9 cellular contexts compared by ENCODE assay signal in genomic region chr14:23364164-23364571, GRCh38. TPM values are rescaled to one million over a fixed set of nuclear protein-coding genes. Genes with fewer than 3 reads are reported as not detected.
DNase-seq lines count a peak whose midpoint lies in the region; ATAC-seq and TF ChIP-seq lines count a peak whose summit lies in the region.
"Had no signal": no experiment of that assay in that cellular context is flagged by ENCODE, and none has a peak within 500 bp of the region (broad histone marks: within the 10 kb centered on the region; RNA-seq: fewer than 3 reads in every experiment).

No MANE protein-coding gene starts in this region.

- no peaks in the 10 kb centered on the region for H4K20me1 ChIP-seq in fibroblast of lung (ENCODE audit: control insufficient read depth, extremely low read depth, insufficient read depth, low read length)

- TF ChIP-seq CTCF in RWPE2 (IDR thresholded peaks at IDR 0.05; ENCODE audit: poor library complexity, severe bottlenecking), result no peak
- no peak for TF ChIP-seq CTCF in fibroblast of lung (conservative IDR thresholded peaks at IDR 0.05 in 1 of 2, IDR thresholded peaks at IDR 0.05 in 1 of 2; ENCODE audit: low read depth in 1 of 2, low read length in 2 of 2)

- H3K4me1 ChIP-seq in RWPE2 (ENCODE audit: insufficient read depth, poor library complexity, severe bottlenecking) (peaks cover 6% of the 10 kb centered on the region), fibroblast of lung (ENCODE audit: control insufficient read depth, extremely low read depth, insufficient read depth, low read length) (no peaks in the 10 kb centered on the region)

- no peak overlapping the region for H2AFZ ChIP-seq in fibroblast of lung (ENCODE audit: low read length)

- H3K36me3 ChIP-seq in RWPE2 (ENCODE audit: low read depth), result no peaks in the 10 kb centered on the region; the same call in 1 of the 2 replicates
- H3K36me3 ChIP-seq in fibroblast of lung (ENCODE audit: control insufficient read depth, insufficient read depth, low read length), result no peaks in the 10 kb centered on the region

- peak overlapping the region; percentile 45 for H3K4me3 ChIP-seq in RWPE2 (ENCODE audit: severe bottlenecking)
- peak overlapping the region; percentile 17 to 69 (median 46) for H3K4me3 ChIP-seq in fibroblast of lung (replicated peaks in 1 of 4; ENCODE audit: control extremely low read depth in 1 of 4, insufficient read depth in 1 of 4, low read depth in 3 of 4, low read length in 4 of 4)

- peak overlapping the region; percentile 24 for H3K9ac ChIP-seq in fibroblast of lung (ENCODE audit: insufficient read depth, low read length)

- H3K27ac ChIP-seq in RWPE2 (ENCODE audit: poor library complexity, severe bottlenecking), result no peak overlapping the region
- no peak overlapping the region for H3K27ac ChIP-seq in fibroblast of lung (ENCODE audit: insufficient read depth, low read length)

- H3K27me3 ChIP-seq in RWPE2 (ENCODE audit: insufficient read depth, poor library complexity, severe bottlenecking) (no peaks in the 10 kb centered on the region), fibroblast of lung (ENCODE audit: control insufficient read depth, insufficient read depth, low read length) (peaks cover 20% of the 10 kb centered on the region)

- H3K79me2 ChIP-seq in fibroblast of lung (ENCODE audit: control insufficient read depth, insufficient read depth, low read length), result no peaks in the 10 kb centered on the region

- H3K9me3 ChIP-seq in RWPE2 (ENCODE audit: severe bottlenecking) (no peaks in the 10 kb centered on the region), fibroblast of lung (ENCODE audit: control insufficient read depth, insufficient read depth, low read depth, low read length) (no peaks in the 10 kb centered on the region)

- DNase-seq in RWPE2 (ENCODE audit: low spot score) (peak; percentile 32), fibroblast of lung (ENCODE audit: low read depth in 2 of 2) (peak; percentile 9 to 12), middle frontal gyrus (ENCODE audit: extremely low spot score, low spot score) (peak; percentile 41), ureter (ENCODE audit: low spot score) (peak; percentile 63), T-helper 9 cell (no peak), NCI-H2081 treated with DMSO at 0.1 percent for 48 hours (lab: John Stamatoyannopoulos, UW) (no peak), NCI-H526 treated with DMSO at 0.1 percent for 48 hours (lab: John Stamatoyannopoulos, UW) (no peak)
- DNase-seq: activated CD4-positive, alpha-beta T cell treated with anti-CD3 and anti-CD28 coated beads for 48 hours; immature natural killer cell had no signal

- H3K4me2 ChIP-seq in fibroblast of lung (ENCODE audit: extremely low read depth, insufficient read depth, low read length), result peak overlapping the region; percentile 58

- no peak for ATAC-seq in RWPE2 (ENCODE audit: low read depth)

RNA-seq across cellular contexts. Expression of gene EFS, which starts 0.8 kb away (rescaled TPM):
- 8.5 and 12.2 TPM in 2 replicates for total RNA-seq in fibroblast of lung
- polyA plus RNA-seq in fibroblast of lung, result 2.0 and 2.3 TPM in 2 replicates
- 4.1 and 5.0 TPM in 2 replicates for polyA plus RNA-seq in fibroblast of lung (2012)
- 3.3 and 3.6 TPM in 2 replicates for polyA minus RNA-seq in fibroblast of lung (ENCODE audit: low replicate concordance)
- 25.7 TPM for total RNA-seq in ureter
- polyA plus RNA-seq: immature natural killer cell had no signal

RNA-seq across cellular contexts. Expression of gene IL25, which starts 8.4 kb away (rescaled TPM):
- total RNA-seq in fibroblast of lung, result not detected in 2 replicates
- not detected in 2 replicates for polyA plus RNA-seq in fibroblast of lung
- not detected in 2 replicates for polyA plus RNA-seq in fibroblast of lung (2012)
- polyA minus RNA-seq in fibroblast of lung (ENCODE audit: low replicate concordance), result not detected in 2 replicates
- total RNA-seq in ureter, result not detected
- polyA plus RNA-seq: immature natural killer cell had no signal

RNA-seq across cellular contexts. Expression of gene SLC22A17, which starts 11.5 kb away (rescaled TPM):
- total RNA-seq in fibroblast of lung, result 16.4 and 23.1 TPM in 2 replicates
- polyA plus RNA-seq in fibroblast of lung, result 3.9 and 7.9 TPM in 2 replicates
- 8.3 and 11.3 TPM in 2 replicates for polyA plus RNA-seq in fibroblast of lung (2012)
- 10.2 and 24.7 TPM in 2 replicates for polyA minus RNA-seq in fibroblast of lung (ENCODE audit: low replicate concordance)
- 35.3 TPM for total RNA-seq in ureter

RNA-seq across cellular contexts. Expression of gene CMTM5, which starts 12.7 kb away (rescaled TPM):
- 0.33 and 0.77 TPM in 2 replicates for total RNA-seq in fibroblast of lung
- polyA plus RNA-seq in fibroblast of lung, result 0.08 TPM in 1 of 2 replicates, not detected in the other
- not detected in 2 replicates for polyA plus RNA-seq in fibroblast of lung (2012)
- polyA minus RNA-seq in fibroblast of lung (ENCODE audit: low replicate concordance), result 0.59 TPM in 1 of 2 replicates, not detected in the other
- total RNA-seq in ureter, result 1.1 TPM

RNA-seq across cellular contexts. Expression of gene PABPN1, which starts 42.9 kb away (rescaled TPM):
- total RNA-seq in fibroblast of lung (59.1 and 73.2 TPM in 2 replicates), ureter (178 TPM)
- polyA plus RNA-seq in fibroblast of lung, result 152 and 158 TPM in 2 replicates
- polyA plus RNA-seq in fibroblast of lung (2012), result 97.3 and 113 TPM in 2 replicates
- polyA minus RNA-seq in fibroblast of lung (ENCODE audit: low replicate concordance), result 41.2 and 69.2 TPM in 2 replicates

Comparison
In these comparisons a context has a peak if more than half of its experiments do, and no peak if none do; other contexts are left out.
1. DNase-seq: peak in RWPE2 (single experiment), fibroblast of lung (2 of 2), middle frontal gyrus (single experiment) and ureter (single experiment); none in T-helper 9 cell (single experiment), NCI-H2081 treated with DMSO at 0.1 percent for 48 hours (single experiment) and NCI-H526 treated with DMSO at 0.1 percent for 48 hours (single experiment).